ENCODE assay signal across 8 cellular contexts in genomic region chr20:40741507-40742106, GRCh38. TPM values are rescaled to one million over a fixed set of nuclear protein-coding genes. Genes with fewer than 3 reads are reported as not detected.
DNase-seq lines count a peak whose midpoint lies in the region; ATAC-seq and TF ChIP-seq lines count a peak whose summit lies in the region.

No MANE protein-coding gene starts in this region.

- no peak overlapping the region for H3K4me3 Mint-ChIP-seq in natural killer cell
- H3K4me3 Mint-ChIP-seq in natural killer cell treated with Interleukin-12 subunit alpha and Interleukin-12 subunit beta and Interleukin-15 and Interleukin-18, amount 100 ng/mL, for 72 hours, result no peak overlapping the region
- no peak overlapping the region for H3K4me3 Mint-ChIP-seq in activated CD4-positive, alpha-beta memory T cell treated with anti-CD3 and anti-CD28 coated beads, Interleukin-2, amount 10 ng/mL, durations not matched to agents 7 days and 5 days

- peak in 2 of 3 donors; percentile 52 to 65 for ATAC-seq in natural killer cell
- ATAC-seq in natural killer cell treated with Interleukin-12 subunit alpha and Interleukin-12 subunit beta and Interleukin-15 and Interleukin-18, amount 100 ng/mL, for 72 hours, result no peak
- ATAC-seq in GM18909 (IDR thresholded peaks at IDR 0.05; ENCODE audit: poor library complexity, unreplicated experiment), result no peak
- no peak for ATAC-seq in HG02678 (IDR thresholded peaks at IDR 0.05; ENCODE audit: unreplicated experiment)

- DNase-seq in natural killer cell (peak; percentile 28), NCI-H1105 (lab: John Stamatoyannopoulos, UW) (peak; percentile 22), foreskin melanocyte (peak; percentile 24), renal cortical epithelial cell (ENCODE audit: low read depth) (peak; percentile 9)
- DNase-seq in natural killer cell treated with Interleukin-12 subunit alpha and Interleukin-12 subunit beta and Interleukin-15 and Interleukin-18, amount 100 ng/mL, for 72 hours (ENCODE audit: low spot score), result no peak
- peak; percentile 60 for DNase-seq in activated CD4-positive, alpha-beta memory T cell treated with anti-CD3 and anti-CD28 coated beads, Interleukin-2, amount 10 ng/mL, durations not matched to agents 7 days and 5 days

- no peaks in the 10 kb centered on the region for H3K36me3 Mint-ChIP-seq in natural killer cell
- H3K36me3 Mint-ChIP-seq in natural killer cell treated with Interleukin-12 subunit alpha and Interleukin-12 subunit beta and Interleukin-15 and Interleukin-18, amount 100 ng/mL, for 72 hours, result no peaks in the 10 kb centered on the region
- H3K36me3 Mint-ChIP-seq in activated CD4-positive, alpha-beta memory T cell treated with anti-CD3 and anti-CD28 coated beads, Interleukin-2, amount 10 ng/mL, durations not matched to agents 7 days and 5 days (ENCODE audit: low read depth), result no peaks in the 10 kb centered on the region

- no peaks in the 10 kb centered on the region for H3K9me3 Mint-ChIP-seq in natural killer cell
- H3K9me3 Mint-ChIP-seq in natural killer cell treated with Interleukin-12 subunit alpha and Interleukin-12 subunit beta and Interleukin-15 and Interleukin-18, amount 100 ng/mL, for 72 hours, result no peaks in the 10 kb centered on the region
- no peaks in the 10 kb centered on the region for H3K9me3 Mint-ChIP-seq in activated CD4-positive, alpha-beta memory T cell treated with anti-CD3 and anti-CD28 coated beads, Interleukin-2, amount 10 ng/mL, durations not matched to agents 7 days and 5 days

- intact Hi-C loops in natural killer cell (cut with micrococcal nuclease), result loop anchor here (1.0 kb wide), 2 partner anchors 205 to 222 kb away; no protein-coding TSS in a partner anchor

- POLR2A ChIA-PET in activated CD4-positive, alpha-beta memory T cell treated with anti-CD3 and anti-CD28 coated beads, Interleukin-2, amount 10 ng/mL, durations not matched to agents 7 days and 5 days (lab: Charles Lee), result no interaction called here

- peaks cover 0 to 13% of the 10 kb centered on the region in 2 donors for H3K4me1 Mint-ChIP-seq in natural killer cell
- peaks cover 0 to 8% of the 10 kb centered on the region in 2 donors for H3K4me1 Mint-ChIP-seq in natural killer cell treated with Interleukin-12 subunit alpha and Interleukin-12 subunit beta and Interleukin-15 and Interleukin-18, amount 100 ng/mL, for 72 hours (ENCODE audit: low read depth in 2 of 2)
- H3K4me1 Mint-ChIP-seq in activated CD4-positive, alpha-beta memory T cell treated with anti-CD3 and anti-CD28 coated beads, Interleukin-2, amount 10 ng/mL, durations not matched to agents 7 days and 5 days, result no peaks in the 10 kb centered on the region

- CTCF ChIA-PET in activated CD4-positive, alpha-beta memory T cell treated with anti-CD3 and anti-CD28 coated beads, Interleukin-2, amount 10 ng/mL, durations not matched to agents 7 days and 5 days (lab: Charles Lee), result interaction anchor here (0.8 to 3.0 kb wide), 25 partner anchors 9 to 582 kb away, joined by 3 to 57 read pairs (median 4); no protein-coding TSS in a partner anchor

- H3K27me3 Mint-ChIP-seq in natural killer cell (ENCODE audit: low read depth in 2 of 2), result peaks cover 22 to 38% of the 10 kb centered on the region in 2 donors
- peaks cover 23 to 24% of the 10 kb centered on the region in 2 donors for H3K27me3 Mint-ChIP-seq in natural killer cell treated with Interleukin-12 subunit alpha and Interleukin-12 subunit beta and Interleukin-15 and Interleukin-18, amount 100 ng/mL, for 72 hours
- peaks cover 1% of the 10 kb centered on the region for H3K27me3 Mint-ChIP-seq in activated CD4-positive, alpha-beta memory T cell treated with anti-CD3 and anti-CD28 coated beads, Interleukin-2, amount 10 ng/mL, durations not matched to agents 7 days and 5 days

- TF ChIP-seq CTCF in natural killer cell (IDR thresholded peaks at IDR 0.05), result peak; percentile 75

- no peak overlapping the region for H3K27ac Mint-ChIP-seq in natural killer cell
- no peak overlapping the region for H3K27ac Mint-ChIP-seq in natural killer cell treated with Interleukin-12 subunit alpha and Interleukin-12 subunit beta and Interleukin-15 and Interleukin-18, amount 100 ng/mL, for 72 hours
- H3K27ac Mint-ChIP-seq in activated CD4-positive, alpha-beta memory T cell treated with anti-CD3 and anti-CD28 coated beads, Interleukin-2, amount 10 ng/mL, durations not matched to agents 7 days and 5 days, result no peak overlapping the region

RNA-seq across cellular contexts. Expression of gene MAFB, which starts 52.6 kb away (rescaled TPM):
- 10 to 100 TPM; 10.3 to 38.9 (median 19.7) TPM for total RNA-seq in natural killer cell
- 1 to 10 TPM in 1 of 2 donors, under 1 TPM in 1; 0.64 to 1.6 TPM for total RNA-seq in natural killer cell treated with Interleukin-12 subunit alpha and Interleukin-12 subunit beta and Interleukin-15 and Interleukin-18, amount 100 ng/mL, for 72 hours
- under 1 TPM; 0.28 to 0.33 TPM for total RNA-seq in activated CD4-positive, alpha-beta memory T cell treated with anti-CD3 and anti-CD28 coated beads, Interleukin-2, amount 10 ng/mL, durations not matched to agents 7 days and 5 days
- 0.35 and 3.4 TPM in 2 replicates for total RNA-seq in renal cortical epithelial cell

Comparison
In these comparisons a context has a peak if more than half of its experiments do, and no peak if none do; other contexts are left out.
1. ATAC-seq: peak in natural killer cell (2 of 3); none in natural killer cell treated with Interleukin-12 subunit alpha and Interleukin-12 subunit beta and Interleukin-15 and Interleukin-18, amount 100 ng/mL, for 72 hours (0 of 2), GM18909 (single experiment) and HG02678 (single experiment).